Comparison of ENCODE assay signal across 8 cellular contexts in the genomic region with DNA sequence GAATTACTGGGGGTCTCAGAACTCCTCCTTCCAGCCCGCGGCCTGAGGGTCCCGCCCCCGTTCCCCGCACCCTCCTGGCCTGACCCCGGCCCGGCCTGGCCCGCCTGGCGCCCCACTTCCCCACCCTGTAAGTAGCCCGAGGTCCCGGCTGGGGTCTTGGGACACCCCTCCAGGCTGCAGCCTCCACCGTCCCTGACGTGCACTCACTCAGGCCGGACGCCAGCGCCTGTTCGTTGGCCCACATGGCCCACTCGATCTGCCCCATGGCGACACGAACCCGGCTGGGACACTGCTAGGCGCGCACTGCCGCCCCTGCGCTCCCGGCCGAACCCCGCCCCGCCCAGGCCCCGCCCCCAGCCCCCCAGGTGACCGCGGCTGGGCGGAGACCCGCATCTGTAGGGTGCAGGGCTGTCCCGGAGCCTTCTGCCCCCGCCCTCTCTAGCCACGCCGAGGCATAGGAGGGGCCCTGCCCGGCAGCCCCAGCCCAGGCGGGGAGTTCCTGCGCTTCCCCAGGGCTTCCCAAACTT. TPM values are rescaled to one million over a fixed set of nuclear protein-coding genes. Genes with fewer than 3 reads are reported as not detected.
DNase-seq lines count a peak whose midpoint lies in the region; ATAC-seq and TF ChIP-seq lines count a peak whose summit lies in the region.

CYBA (minus strand) TSS at position 305 of the 527 bp plus-strand sequence; CDS start at position 265, 40 bp downstream.

- 0 to 1% (median 1%) methylated on average over 16 to 41 of the region's 41 CpGs for WGBS in ovary, 3 donors

- peak within 1 kb of the TSS; percentile 74 for H3K4me3 ChIP-seq in A673 (ENCODE audit: low read depth, low read length, poor library complexity, severe bottlenecking)
- H3K4me3 ChIP-seq in Peyer's patch, result peak within 1 kb of the TSS; percentile 77 to 92 (median 88)
- H3K4me3 ChIP-seq in ovary, result peak within 1 kb of the TSS; percentile 62
- H3K4me3 ChIP-seq in tibial artery, result peak within 1 kb of the TSS; percentile 53 to 65

- POLR2A ChIA-PET in A673 (lab: Charles Lee; ENCODE audit: low non-redundant PET), result no interaction called here

- H3K27ac ChIP-seq in A673 (ENCODE audit: low read depth, low read length, poor library complexity, severe bottlenecking) (peak within 1 kb of the TSS; percentile 70), Peyer's patch (peak within 1 kb of the TSS; percentile 86 to 96 (median 92)), ovary (no peak within 1 kb of the TSS), tibial artery (peak within 1 kb of the TSS; percentile 31 to 64)

- peaks cover 17% of the 10 kb centered on the region for H3K4me1 ChIP-seq in A673 (ENCODE audit: insufficient read depth, low read length, poor library complexity, severe bottlenecking)
- peaks cover 0 to 40% (median 22%) of the 10 kb centered on the region in 4 donors for H3K4me1 ChIP-seq in Peyer's patch
- H3K4me1 ChIP-seq in ovary (ENCODE audit: insufficient read depth), result no peaks in the 10 kb centered on the region
- peaks cover 0 to 22% (median 13%) of the 10 kb centered on the region in 4 donors for H3K4me1 ChIP-seq in tibial artery

- H3K36me3 ChIP-seq in A673 (ENCODE audit: insufficient read depth, low read length, poor library complexity, severe bottlenecking), result peaks cover 26% of the 10 kb centered on the region
- H3K36me3 ChIP-seq in Peyer's patch, result peaks cover 0 to 26% (median 0%) of the 10 kb centered on the region in 3 donors
- H3K36me3 ChIP-seq in ovary, result no peaks in the 10 kb centered on the region
- peaks cover 17 to 44% (median 29%) of the 10 kb centered on the region in 3 donors for H3K36me3 ChIP-seq in tibial artery

- TF ChIP-seq EP300 in ovary (IDR thresholded peaks at IDR 0.05), result no peak

- intact Hi-C loops in A673 (cut with micrococcal nuclease; ENCODE audit: unreplicated experiment) (no loop called here), ovary (cut with DNase I) (no loop called here), tibial artery (cut with DNase I; ENCODE audit: low total_unique reads) (no loop called here)

- H3K9me3 ChIP-seq in A673 (ENCODE audit: low read depth, low read length, poor library complexity, severe bottlenecking) (no peaks in the 10 kb centered on the region), Peyer's patch (no peaks in the 10 kb centered on the region), ovary (no peaks in the 10 kb centered on the region), tibial artery (no peaks in the 10 kb centered on the region)

- TF ChIP-seq POLR2A in Peyer's patch (IDR thresholded peaks at IDR 0.05) (peak; percentile 16 to 44), ovary (IDR thresholded peaks at IDR 0.05) (no peak)

- peak; percentile 35 for ATAC-seq in GM18520 (IDR thresholded peaks at IDR 0.05; ENCODE audit: unreplicated experiment)
- ATAC-seq in HG03045 (IDR thresholded peaks at IDR 0.05; ENCODE audit: unreplicated experiment), result peak; percentile 76

- DNase-seq in A673 (ENCODE audit: low spot score) (peak; percentile 69), Peyer's patch (peak; percentile 87 to 94 (median 89)), globus pallidus (ENCODE audit: low spot score) (peak; percentile 33), ovary (peak in 3 of 5 donors; percentile 50 to 70 (median 64)), tibial artery (peak; percentile 70 to 83)
- DNase-seq in activated effector memory CD4-positive, alpha-beta T cell treated with anti-CD3 and anti-CD28 coated beads, Interleukin-2, amount 50 U/mL, for 16 hours, result peak; percentile 92

- no peak for TF ChIP-seq CTCF in A673 (conservative IDR thresholded peaks at IDR 0.05; ENCODE audit: low read depth, low read length)
- TF ChIP-seq CTCF in Peyer's patch (IDR thresholded peaks at IDR 0.05), result no peak
- TF ChIP-seq CTCF in ovary (IDR thresholded peaks at IDR 0.05), result no peak
- no peak for TF ChIP-seq CTCF in tibial artery (IDR thresholded peaks at IDR 0.05)

- CTCF ChIA-PET in A673 (lab: Charles Lee), result no interaction called here

- H3K27me3 ChIP-seq in A673 (replicated peaks; ENCODE audit: insufficient read depth, low read depth, low read length, poor library complexity) (no peaks in the 10 kb centered on the region), Peyer's patch (no peaks in the 10 kb centered on the region), ovary (no peaks in the 10 kb centered on the region), tibial artery (peaks cover 0 to 13% of the 10 kb centered on the region in 2 donors)

- BruUV-seq in A673 (replicated peaks; lab: Mats Ljungman, UMichigan), result no TSS peak

RNA-seq across cellular contexts. Expression of gene CYBA, which starts in this region (rescaled TPM):
- 44.7 and 53.6 TPM in 2 replicates for total RNA-seq in A673 (2021)
- total RNA-seq in Peyer's patch, result 100 to 1,000 TPM; 131 to 162 (median 141) TPM
- 100 to 1,000 TPM in 1 of 7 donors, 10 to 100 TPM in 6; 17.5 to 244 (median 63.0) TPM for total RNA-seq in ovary
- polyA plus RNA-seq in ovary, result 10 to 100 TPM in 1 of 2 donors, 1 to 10 TPM in 1; 6.5 to 51.5 TPM

Comparison
In these comparisons a context has a peak if more than half of its experiments do, and no peak if none do; other contexts are left out.
1. DNase-seq: peak in every context shown above with its lines; median percentile 92 in activated effector memory CD4-positive, alpha-beta T cell treated with anti-CD3 and anti-CD28 coated beads, Interleukin-2, amount 50 U/mL, for 16 hours; 89 in Peyer's patch; 76 in tibial artery; 69 in A673; 64 in ovary; 33 in globus pallidus.
2. H3K27ac ChIP-seq: peak in A673 (single experiment), Peyer's patch (4 of 4) and tibial artery (2 of 2); none in ovary (0 of 2).
3. Peak in every context shown above with its lines, with median percentiles within 50 percentile points of each other: H3K4me3 ChIP-seq.